In the genomic region with DNA sequence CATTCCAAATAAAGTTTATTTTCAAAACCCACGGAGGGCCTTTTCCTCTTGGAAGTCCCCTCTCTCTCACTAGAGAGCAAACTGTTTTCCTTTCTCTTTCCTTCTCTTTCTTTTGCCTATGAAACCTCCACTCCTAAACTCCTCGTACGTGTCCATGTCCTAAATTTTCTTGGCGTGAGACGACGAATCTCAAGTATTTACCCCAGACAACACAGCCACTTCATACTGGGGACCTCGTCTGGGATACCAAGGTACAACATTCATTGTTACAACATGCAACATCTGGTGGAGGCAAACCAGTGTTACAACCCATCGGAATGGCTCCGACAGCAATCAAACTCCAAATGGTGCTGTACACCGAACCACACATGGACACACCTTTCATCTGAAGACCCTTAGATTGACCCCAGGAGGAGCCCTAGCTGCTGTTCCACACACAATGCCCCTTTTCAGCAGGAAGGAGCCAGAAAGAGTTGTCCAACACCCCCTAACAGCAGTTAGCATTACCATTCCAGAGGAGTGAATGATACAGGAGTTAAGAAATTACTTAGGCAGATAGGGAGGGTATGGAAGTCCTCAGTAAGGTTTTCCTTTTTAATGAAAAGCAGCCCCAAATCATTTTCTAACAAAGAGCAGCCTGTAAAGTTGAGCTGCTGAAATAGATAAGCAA, we compare ENCODE assay signal across 2 cellular contexts.
TF ChIP-seq lines count a peak whose summit lies in the region.

No MANE protein-coding gene starts in this region.

TF ChIP-seq in A549, 52 proteins besides CTCF, POLR2A, EP300 and RAD21:
- TF ChIP-seq PHF8 (IDR thresholded peaks at IDR 0.05; ENCODE audit: borderline replicate concordance, low read depth): no peak
- TF ChIP-seq, protein P1, sequence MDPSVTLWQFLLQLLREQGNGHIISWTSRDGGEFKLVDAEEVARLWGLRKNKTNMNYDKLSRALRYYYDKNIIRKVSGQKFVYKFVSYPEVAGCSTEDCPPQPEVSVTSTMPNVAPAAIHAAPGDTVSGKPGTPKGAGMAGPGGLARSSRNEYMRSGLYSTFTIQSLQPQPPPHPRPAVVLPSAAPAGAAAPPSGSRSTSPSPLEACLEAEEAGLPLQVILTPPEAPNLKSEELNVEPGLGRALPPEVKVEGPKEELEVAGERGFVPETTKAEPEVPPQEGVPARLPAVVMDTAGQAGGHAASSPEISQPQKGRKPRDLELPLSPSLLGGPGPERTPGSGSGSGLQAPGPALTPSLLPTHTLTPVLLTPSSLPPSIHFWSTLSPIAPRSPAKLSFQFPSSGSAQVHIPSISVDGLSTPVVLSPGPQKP (IDR thresholded peaks at IDR 0.05; ENCODE audit: low read depth, low read length): no peak
- TF ChIP-seq HOXB5 (CRISPR knock-in tag; IDR thresholded peaks at IDR 0.05): no peak
- no peak for TF ChIP-seq NR3C1 (IDR thresholded peaks at IDR 0.05)
- TF ChIP-seq, protein P2, sequence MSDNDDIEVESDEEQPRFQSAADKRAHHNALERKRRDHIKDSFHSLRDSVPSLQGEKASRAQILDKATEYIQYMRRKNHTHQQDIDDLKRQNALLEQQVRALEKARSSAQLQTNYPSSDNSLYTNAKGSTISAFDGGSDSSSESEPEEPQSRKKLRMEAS (IDR thresholded peaks at IDR 0.05): no peak
- no peak for TF ChIP-seq GATA3 (IDR thresholded peaks at IDR 0.05; ENCODE audit: borderline replicate concordance)
- no peak for TF ChIP-seq RNF2 (IDR thresholded peaks at IDR 0.05; ENCODE audit: borderline replicate concordance, low read depth)

TF ChIP-seq in H1, 55 proteins besides CTCF, POLR2A, EP300 and RAD21:
- TF ChIP-seq PHF8 (conservative IDR thresholded peaks at IDR 0.05; ENCODE audit: low read depth, low read length): no peak
- TF ChIP-seq SIN3A (conservative IDR thresholded peaks at IDR 0.05 in 1 of 2, IDR thresholded peaks at IDR 0.05 in 1 of 2; ENCODE audit: low read depth in 1 of 2, low read length in 2 of 2): no peak
- no peak for TF ChIP-seq ASH2L (IDR thresholded peaks at IDR 0.05; ENCODE audit: low read length)
TF ChIP-seq in H1: peak in this region for 0.
